8 cellular contexts compared by ENCODE assay signal in genomic region chr1:85581802-85582686, GRCh38. TPM values are rescaled to one million over a fixed set of nuclear protein-coding genes. Genes with fewer than 3 reads are reported as not detected.
A peak's percentile ranks its signal among the peaks of the same experiment; 100 is the strongest.
DNase-seq lines count a peak whose midpoint lies in the region; ATAC-seq and TF ChIP-seq lines count a peak whose summit lies in the region.

No MANE protein-coding gene starts in this region.

- peak overlapping the region; percentile 24 for H3K4me3 Mint-ChIP-seq in stimulated activated naive CD8-positive, alpha-beta T cell treated with anti-CD3 and anti-CD28 coated beads, Interleukin-15, Interleukin-2, amounts not matched to agents 100 ng/mL and 50 ng/mL, for 24 hours

- H3K9me3 Mint-ChIP-seq in stimulated activated naive CD8-positive, alpha-beta T cell treated with anti-CD3 and anti-CD28 coated beads, Interleukin-15, Interleukin-2, amounts not matched to agents 100 ng/mL and 50 ng/mL, for 24 hours: no peaks in the 10 kb centered on the region

- no peak for ATAC-seq in stimulated activated naive CD8-positive, alpha-beta T cell treated with anti-CD3 and anti-CD28 coated beads, Interleukin-15, Interleukin-2, amounts not matched to agents 100 U/mL and 50 U/mL, for 24 hours

- 76% methylated on average over 21 of the region's 21 CpGs for WGBS in liver

- H3K4me1 Mint-ChIP-seq in stimulated activated naive CD8-positive, alpha-beta T cell treated with anti-CD3 and anti-CD28 coated beads, Interleukin-15, Interleukin-2, amounts not matched to agents 100 ng/mL and 50 ng/mL, for 24 hours (ENCODE audit: low read depth): peaks cover 33% of the 10 kb centered on the region

- H3K4me3 ChIP-seq in cardiac fibroblast (replicated peaks in 1 of 2; ENCODE audit: low read depth in 2 of 2, low read length in 2 of 2) (peak overlapping the region; percentile 75 to 88), liver (ENCODE audit: low read depth in 1 of 3, low read length in 3 of 3) (peak overlapping the region; percentile 78 to 92 (median 87)), vagina (peak overlapping the region; percentile 83 to 90)

- H3K36me3 Mint-ChIP-seq in stimulated activated naive CD8-positive, alpha-beta T cell treated with anti-CD3 and anti-CD28 coated beads, Interleukin-15, Interleukin-2, amounts not matched to agents 100 ng/mL and 50 ng/mL, for 24 hours (ENCODE audit: low read depth): no peaks in the 10 kb centered on the region

- H3K9me3 ChIP-seq in liver (ENCODE audit: control insufficient read depth in 4 of 4, low read length in 3 of 4) (no peaks in the 10 kb centered on the region), vagina (no peaks in the 10 kb centered on the region)

- peaks cover 0 to 7% (median 5%) of the 10 kb centered on the region in 4 donors for H3K36me3 ChIP-seq in liver (ENCODE audit: control insufficient read depth in 4 of 4, insufficient read depth in 3 of 4, low read depth in 1 of 4, low read length in 3 of 4)
- H3K36me3 ChIP-seq in vagina: no peaks in the 10 kb centered on the region

- no peak overlapping the region for H3K27ac Mint-ChIP-seq in stimulated activated naive CD8-positive, alpha-beta T cell treated with anti-CD3 and anti-CD28 coated beads, Interleukin-15, Interleukin-2, amounts not matched to agents 100 ng/mL and 50 ng/mL, for 24 hours

- H3K9ac ChIP-seq in liver (ENCODE audit: low read depth in 1 of 2, low read length in 2 of 2): peak overlapping the region; percentile 78 to 96

- TF ChIP-seq CTCF in cardiac fibroblast (IDR thresholded peaks at IDR 0.05; ENCODE audit: low read depth, low read length): peak; percentile 55
- no peak for TF ChIP-seq CTCF in liver (IDR thresholded peaks at IDR 0.05; ENCODE audit: low read depth, low read length, missing input control)
- TF ChIP-seq CTCF in vagina (IDR thresholded peaks at IDR 0.05): peak in 1 of 3 experiments; percentile 36

- H3K27me3 ChIP-seq in liver (ENCODE audit: control insufficient read depth in 4 of 4, insufficient read depth in 4 of 4, low read length in 3 of 4): no peaks in the 10 kb centered on the region
- no peaks in the 10 kb centered on the region for H3K27me3 ChIP-seq in vagina

- H3K27me3 Mint-ChIP-seq in stimulated activated naive CD8-positive, alpha-beta T cell treated with anti-CD3 and anti-CD28 coated beads, Interleukin-15, Interleukin-2, amounts not matched to agents 100 ng/mL and 50 ng/mL, for 24 hours: peaks cover 67% of the 10 kb centered on the region

- TF ChIP-seq RAD21 in liver (IDR thresholded peaks at IDR 0.05): no peak

- no peak for DNase-seq in stimulated activated naive CD8-positive, alpha-beta T cell treated with anti-CD3 and anti-CD28 coated beads, Interleukin-15, Interleukin-2, amounts not matched to agents 100 U/mL and 50 U/mL, for 24 hours
- DNase-seq in cardiac fibroblast (ENCODE audit: low read depth in 2 of 2) (peak; percentile 82 to 88), vagina (ENCODE audit: extremely low spot score in 2 of 2) (no peak), NCI-H2107 (lab: John Stamatoyannopoulos, UW) (no peak), cerebellar nuclear complex (lab: John Stamatoyannopoulos, UW) (no peak), amygdala (lab: John Stamatoyannopoulos, UW) (no peak)

- H3K4me1 ChIP-seq in liver (ENCODE audit: control insufficient read depth in 4 of 4, insufficient read depth in 4 of 4, low read length in 3 of 4) (peaks cover 2 to 18% (median 10%) of the 10 kb centered on the region in 4 donors), vagina (peaks cover 25% of the 10 kb centered on the region)

- TF ChIP-seq POLR2A in vagina (IDR thresholded peaks at IDR 0.05): no peak

- intact Hi-C loops in vagina (cut with DNase I): loop anchor here (2.0 kb wide), 1 partner anchor 267 kb away; no protein-coding TSS in a partner anchor

- H3K27ac ChIP-seq in liver (ENCODE audit: low read depth in 1 of 2, low read length in 2 of 2) (peak overlapping the region in 1 of 2 donors; percentile 92), vagina (peak overlapping the region; percentile 98)

TF ChIP-seq in liver, 16 proteins besides CTCF, POLR2A, EP300 and RAD21:
- TF ChIP-seq, protein P1, sequence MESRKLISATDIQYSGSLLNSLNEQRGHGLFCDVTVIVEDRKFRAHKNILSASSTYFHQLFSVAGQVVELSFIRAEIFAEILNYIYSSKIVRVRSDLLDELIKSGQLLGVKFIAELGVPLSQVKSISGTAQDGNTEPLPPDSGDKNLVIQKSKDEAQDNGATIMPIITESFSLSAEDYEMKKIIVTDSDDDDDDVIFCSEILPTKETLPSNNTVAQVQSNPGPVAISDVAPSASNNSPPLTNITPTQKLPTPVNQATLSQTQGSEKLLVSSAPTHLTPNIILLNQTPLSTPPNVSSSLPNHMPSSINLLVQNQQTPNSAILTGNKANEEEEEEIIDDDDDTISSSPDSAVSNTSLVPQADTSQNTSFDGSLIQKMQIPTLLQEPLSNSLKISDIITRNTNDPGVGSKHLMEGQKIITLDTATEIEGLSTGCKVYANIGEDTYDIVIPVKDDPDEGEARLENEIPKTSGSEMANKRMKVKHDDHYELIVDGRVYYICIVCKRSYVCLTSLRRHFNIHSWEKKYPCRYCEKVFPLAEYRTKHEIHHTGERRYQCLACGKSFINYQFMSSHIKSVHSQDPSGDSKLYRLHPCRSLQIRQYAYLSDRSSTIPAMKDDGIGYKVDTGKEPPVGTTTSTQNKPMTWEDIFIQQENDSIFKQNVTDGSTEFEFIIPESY (IDR thresholded peaks at IDR 0.05): no peak
- TF ChIP-seq JUND (IDR thresholded peaks at IDR 0.05): peak in 1 of 2 donors; percentile 42

RNA-seq across cellular contexts. Expression of gene CCN1, which starts 1.5 kb away (rescaled TPM):
- 1 to 10 TPM; 3.5 to 5.9 TPM for total RNA-seq in liver
- polyA plus RNA-seq in liver: 10 to 100 TPM; 14.1 to 54.4 TPM
- total RNA-seq in vagina: 130 TPM

Comparison
In these comparisons a context has a peak if more than half of its experiments do, and no peak if none do; other contexts are left out.
1. DNase-seq: peak in cardiac fibroblast (2 of 2); none in stimulated activated naive CD8-positive, alpha-beta T cell treated with anti-CD3 and anti-CD28 coated beads, Interleukin-15, Interleukin-2, amounts not matched to agents 100 U/mL and 50 U/mL, for 24 hours (single experiment), vagina (0 of 2), NCI-H2107 (single experiment), cerebellar nuclear complex (0 of 2) and amygdala (0 of 56).
2. RNA of gene CCN1, which starts 1.5 kb away (total RNA-seq): 130 TPM in vagina (single experiment); 3.5 to 5.9 TPM in liver; every median in the first group is over 10 times any median in the second.
3. Peak in every context shown above with its lines, with median percentiles within 50 percentile points of each other: H3K4me3 ChIP-seq.